In the genomic region with DNA sequence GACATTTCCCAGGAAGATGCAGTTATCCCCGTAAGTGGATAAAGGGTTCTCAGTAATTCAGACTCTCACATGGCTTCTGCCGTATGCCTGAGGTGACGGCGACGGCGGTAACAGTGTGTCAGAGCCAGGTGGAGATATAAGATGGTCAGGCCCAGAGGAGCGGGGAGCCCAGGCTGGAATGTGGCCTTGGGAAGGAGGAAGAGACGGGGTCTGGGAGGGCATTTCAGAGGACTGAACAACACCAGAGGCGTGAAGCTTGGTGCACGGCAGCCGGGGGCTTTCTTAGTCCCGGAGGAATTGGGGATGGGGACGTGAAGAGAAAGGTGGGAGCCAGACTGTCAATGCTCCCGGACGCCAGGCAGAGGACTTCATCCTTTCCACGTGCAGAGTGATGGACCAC, we compare ENCODE assay signal across 8 cellular contexts. TPM values are rescaled to one million over a fixed set of nuclear protein-coding genes. Genes with fewer than 3 reads are reported as not detected.
A peak's percentile ranks its signal among the peaks of the same experiment; 100 is the strongest.
DNase-seq lines count a peak whose midpoint lies in the region; TF ChIP-seq lines count a peak whose summit lies in the region.

No MANE protein-coding gene starts in this region.

- H3K9me3 ChIP-seq in BE2C, result no peaks in the 10 kb centered on the region

- no peak for DNase-seq in BE2C
- no peak for DNase-seq in LNCaP clone FGC (ENCODE audit: low read depth)
- no peak for DNase-seq in COR-L47 (lab: John Stamatoyannopoulos, UW)
- no peak for DNase-seq in GM10248 (ENCODE audit: extremely low spot score)
- DNase-seq in pons (ENCODE audit: low spot score), result no peak
- no peak for DNase-seq in activated CD4-positive, CD25-positive, alpha-beta regulatory T cell treated with anti-CD3 and anti-CD28 coated beads, Interleukin-2, amount 50 U/mL, for 72 hours

- no peaks in the 10 kb centered on the region for H3K27me3 Mint-ChIP-seq in dendritic cell treated with granulocyte-macrophage colony-stimulating factor and Interleukin-4, amounts not matched to agents 40 ng/mL and 50 ng/mL, for 4 days
- no peaks in the 10 kb centered on the region for H3K27me3 Mint-ChIP-seq in nephron (ENCODE audit: low read depth)

- peaks cover 48% of the 10 kb centered on the region for H3K4me1 Mint-ChIP-seq in dendritic cell treated with granulocyte-macrophage colony-stimulating factor and Interleukin-4, amounts not matched to agents 40 ng/mL and 50 ng/mL, for 4 days (ENCODE audit: low read depth)
- peaks cover 30% of the 10 kb centered on the region for H3K4me1 Mint-ChIP-seq in nephron

- TF ChIP-seq CTCF in BE2C (IDR thresholded peaks at IDR 0.05; ENCODE audit: low read depth, low read length), result no peak
- no peak for TF ChIP-seq CTCF in LNCaP clone FGC (IDR thresholded peaks at IDR 0.05; ENCODE audit: control insufficient read depth, extremely low read depth, insufficient read depth)
- no peak for TF ChIP-seq CTCF in nephron (IDR thresholded peaks at IDR 0.05; ENCODE audit: unreplicated experiment in 3 of 3)
- no peak for TF ChIP-seq CTCF in GM10248 (IDR thresholded peaks at IDR 0.05; ENCODE audit: control extremely low read depth, extremely low read depth, low read depth, missing control alignments)

- POLR2A ChIA-PET in GM10248 (lab: Yijun Ruan, JAX), result no interaction called here

- H3K4me3 ChIP-seq in BE2C (ENCODE audit: low read depth, low read length) (peak overlapping the region; percentile 68), LNCaP clone FGC (ENCODE audit: low read depth, low read length) (peak overlapping the region; percentile 98)

- no peaks in the 10 kb centered on the region for H3K9me3 Mint-ChIP-seq in dendritic cell treated with granulocyte-macrophage colony-stimulating factor and Interleukin-4, amounts not matched to agents 40 ng/mL and 50 ng/mL, for 4 days
- H3K9me3 Mint-ChIP-seq in nephron, result no peaks in the 10 kb centered on the region

- H3K27me3 ChIP-seq in BE2C, result no peaks in the 10 kb centered on the region

- no peaks in the 10 kb centered on the region for H3K4me1 ChIP-seq in BE2C

- CTCF ChIA-PET in GM10248 (lab: Yijun Ruan, JAX), result interaction anchor here (1.6 to 1.8 kb wide), 2 partner anchors 18 to 197 kb away, joined by 5 to 11 read pairs; partner anchors contain the start of gene FAAP20

- H3K36me3 ChIP-seq in BE2C, result no peaks in the 10 kb centered on the region; the same call in 1 of the 2 replicates

- intact Hi-C loops in dendritic cell treated with granulocyte-macrophage colony-stimulating factor and Interleukin-4, amounts not matched to agents 40 ng/mL and 50 ng/mL, for 4 days (cut with micrococcal nuclease), result no loop called here

- H3K4me3 Mint-ChIP-seq in dendritic cell treated with granulocyte-macrophage colony-stimulating factor and Interleukin-4, amounts not matched to agents 40 ng/mL and 50 ng/mL, for 4 days, result peak overlapping the region; percentile 73
- peak overlapping the region; percentile 85 to 97 (median 94) for H3K4me3 Mint-ChIP-seq in nephron

- H3K36me3 Mint-ChIP-seq in dendritic cell treated with granulocyte-macrophage colony-stimulating factor and Interleukin-4, amounts not matched to agents 40 ng/mL and 50 ng/mL, for 4 days (ENCODE audit: low read depth), result peaks cover 65% of the 10 kb centered on the region
- H3K36me3 Mint-ChIP-seq in nephron (ENCODE audit: low read depth), result peaks cover 26% of the 10 kb centered on the region

- H3K27ac Mint-ChIP-seq in dendritic cell treated with granulocyte-macrophage colony-stimulating factor and Interleukin-4, amounts not matched to agents 40 ng/mL and 50 ng/mL, for 4 days, result peak overlapping the region; percentile 65
- peak overlapping the region; percentile 76 to 81 (median 80) for H3K27ac Mint-ChIP-seq in nephron

RNA-seq across cellular contexts. Expression of gene RER1, which starts 1.0 kb away (rescaled TPM):
- polyA plus RNA-seq in BE2C (2012; ENCODE audit: insufficient read depth, insufficient read length, low read depth), result 113 TPM

RNA-seq across cellular contexts. Expression of gene MORN1, which starts 1.3 kb away (rescaled TPM):
- 4.4 TPM for polyA plus RNA-seq in BE2C (2012; ENCODE audit: insufficient read depth, insufficient read length, low read depth)

RNA-seq across cellular contexts. Expression of gene PEX10, which starts 19.7 kb away (rescaled TPM):
- 21.7 TPM for polyA plus RNA-seq in BE2C (2012; ENCODE audit: insufficient read depth, insufficient read length, low read depth)
